ENCODE assay signal across 1 cellular context in the genomic region with DNA sequence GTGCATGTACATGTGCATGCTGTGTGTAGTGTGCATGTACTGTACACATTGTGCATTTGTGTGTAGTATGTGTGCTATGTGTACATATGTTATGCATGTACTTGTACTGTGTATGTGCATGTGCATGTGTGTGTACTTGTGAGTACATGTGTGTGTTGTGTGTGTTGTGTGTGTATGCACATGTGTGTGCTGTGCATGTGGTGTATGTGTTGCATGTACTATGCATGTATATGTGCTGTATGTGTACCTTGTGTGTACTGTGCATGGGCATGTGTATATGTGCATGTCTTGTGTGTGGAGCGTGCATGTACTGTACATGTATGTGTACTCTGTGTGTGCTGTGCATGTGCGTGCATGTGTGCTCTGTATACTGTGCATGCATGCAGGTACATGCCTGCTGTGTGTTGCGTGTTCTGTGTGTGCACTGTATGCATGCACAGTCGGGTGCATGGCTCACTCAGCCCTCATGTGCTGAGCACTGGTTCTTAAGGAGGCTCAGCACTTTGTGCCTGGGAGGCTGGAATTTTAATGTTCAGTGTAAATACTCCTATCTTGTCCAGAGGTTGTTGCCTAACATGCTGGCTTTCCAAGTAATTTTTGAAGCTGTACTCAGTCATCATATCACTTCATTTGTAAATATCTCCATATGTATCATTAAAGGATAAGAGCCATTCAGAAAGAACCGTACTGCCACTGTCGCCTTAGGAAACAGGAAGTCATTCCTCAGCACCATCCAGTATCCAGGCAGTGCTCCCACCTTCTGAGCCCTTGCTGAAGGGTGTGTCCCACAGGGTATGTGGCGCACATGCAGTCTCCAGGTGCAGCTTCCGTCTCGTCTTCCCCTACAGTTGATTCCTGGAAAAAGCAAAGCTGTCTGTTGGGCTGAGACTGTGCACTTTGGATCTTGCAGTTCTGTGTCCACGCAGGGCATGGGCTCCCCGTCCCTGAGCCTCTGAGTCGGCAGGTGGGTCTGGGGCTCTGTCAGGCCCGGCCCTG.
TF ChIP-seq lines count a peak whose summit lies in the region.

No MANE protein-coding gene starts in this region.

TF ChIP-seq in K562, 482 proteins besides CTCF, POLR2A, EP300 and RAD21:
- TF ChIP-seq CBX8 (IDR thresholded peaks at IDR 0.05; ENCODE audit: borderline replicate concordance, extremely low read depth, low read depth, low read length, poor library complexity, severe bottlenecking) (no peak), KDM1A (IDR thresholded peaks at IDR 0.05) (peak in 1 of 2 experiments; percentile 87; a peak in 2 of 4 replicates), HDGF (IDR thresholded peaks at IDR 0.05) (0 out of 2 replicates have a peak, but pooled peaks have one; percentile 42)
- TF ChIP-seq, protein P1, sequence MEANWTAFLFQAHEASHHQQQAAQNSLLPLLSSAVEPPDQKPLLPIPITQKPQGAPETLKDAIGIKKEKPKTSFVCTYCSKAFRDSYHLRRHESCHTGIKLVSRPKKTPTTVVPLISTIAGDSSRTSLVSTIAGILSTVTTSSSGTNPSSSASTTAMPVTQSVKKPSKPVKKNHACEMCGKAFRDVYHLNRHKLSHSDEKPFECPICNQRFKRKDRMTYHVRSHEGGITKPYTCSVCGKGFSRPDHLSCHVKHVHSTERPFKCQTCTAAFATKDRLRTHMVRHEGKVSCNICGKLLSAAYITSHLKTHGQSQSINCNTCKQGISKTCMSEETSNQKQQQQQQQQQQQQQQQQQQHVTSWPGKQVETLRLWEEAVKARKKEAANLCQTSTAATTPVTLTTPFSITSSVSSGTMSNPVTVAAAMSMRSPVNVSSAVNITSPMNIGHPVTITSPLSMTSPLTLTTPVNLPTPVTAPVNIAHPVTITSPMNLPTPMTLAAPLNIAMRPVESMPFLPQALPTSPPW (CRISPR knock-in tag; IDR thresholded peaks at IDR 0.05) = no peak
